In the genomic region with DNA sequence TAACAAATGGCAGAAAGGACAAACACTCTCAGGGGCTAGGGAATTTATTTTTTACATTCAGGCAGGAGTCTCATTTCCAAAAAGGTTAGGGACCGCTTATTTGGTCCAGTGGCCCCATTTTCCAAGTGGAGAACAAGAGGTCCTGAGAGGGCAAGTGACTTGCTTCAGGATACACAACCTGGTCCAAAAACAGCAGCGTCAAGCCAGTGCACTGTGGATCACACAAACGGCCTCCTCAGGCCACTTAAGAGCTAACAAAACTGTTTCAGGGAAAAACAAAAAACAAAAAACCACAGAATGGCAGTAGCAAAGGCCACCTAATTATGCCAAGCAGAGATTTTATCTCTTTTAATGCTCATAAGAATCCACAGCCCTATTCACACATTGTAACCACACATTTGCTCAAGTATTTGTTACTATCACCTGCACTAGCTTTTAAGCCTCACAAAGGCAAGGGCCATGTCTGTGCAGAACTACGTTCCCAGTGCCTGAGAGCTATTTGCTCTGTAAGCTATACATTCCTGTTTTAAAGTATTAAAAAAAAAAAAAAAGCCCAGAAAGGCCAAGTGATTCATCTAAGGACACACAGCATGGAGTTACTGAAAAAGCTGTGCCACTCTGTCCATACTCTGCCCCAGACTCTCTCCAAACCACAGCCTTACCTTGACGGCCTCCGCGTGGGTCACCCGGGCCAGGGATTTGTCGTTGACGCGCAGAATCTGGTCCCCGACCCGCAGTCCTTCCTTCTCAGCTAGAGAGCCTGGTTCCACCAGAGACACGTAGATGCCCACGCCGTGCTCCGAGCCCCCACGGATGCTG, we compare ENCODE assay signal across 9 cellular contexts. TPM values are rescaled to one million over a fixed set of nuclear protein-coding genes. Genes with fewer than 3 reads are reported as not detected.
DNase-seq lines count a peak whose midpoint lies in the region; ATAC-seq and TF ChIP-seq lines count a peak whose summit lies in the region.
"Had no signal": no experiment of that assay in that cellular context is flagged by ENCODE, and none has a peak within 500 bp of the region (broad histone marks: within the 10 kb centered on the region; RNA-seq: fewer than 3 reads in every experiment).

No MANE protein-coding gene starts in this region.

- H2AFZ ChIP-seq in mammary epithelial cell (ENCODE audit: low read depth, low read length), result no peak overlapping the region

- 73% methylated on average over 18 of the region's 18 CpGs for WGBS in HUES64
- WGBS in mammary epithelial cell (ENCODE audit: low coverage, missing lambda C conversion rate), result 68% methylated on average over 11 of the region's 18 CpGs

- H3K27me3 Mint-ChIP-seq in nephron (ENCODE audit: low read depth), result peaks cover 33% of the 10 kb centered on the region

- no peaks in the 10 kb centered on the region for H4K20me1 ChIP-seq in mammary epithelial cell (ENCODE audit: insufficient read depth, low read length)

- no peak for ATAC-seq in GM21576 (IDR thresholded peaks at IDR 0.05; ENCODE audit: unreplicated experiment)

- CTCF ChIA-PET in mammary epithelial cell (lab: Charles Lee; ENCODE audit: low non-redundant PET), result no interaction called here

- H3K4me3 ChIP-seq in AG09309 (ENCODE audit: control insufficient read depth, low read depth, low read length) (peak overlapping the region; percentile 93), HUES64 (ENCODE audit: low read length) (peak overlapping the region; percentile 83), mammary epithelial cell (replicated peaks in 1 of 3; ENCODE audit: insufficient read depth in 1 of 3, low read depth in 2 of 3, low read length in 3 of 3) (peak overlapping the region; percentile 62 to 79 (median 67))

- H3K4me3 Mint-ChIP-seq in nephron, result peak overlapping the region; percentile 69 to 80 (median 73)

- peak overlapping the region; percentile 5 to 83 (median 72) for H3K27ac Mint-ChIP-seq in nephron

- intact Hi-C loops in mammary epithelial cell (cut with micrococcal nuclease), result loop anchor here (2.0 to 10.0 kb wide), 2 partner anchors 49 to 399 kb away; no protein-coding TSS in a partner anchor

- dilution Hi-C loops in mammary epithelial cell (cut with HindIII; ENCODE audit: low sequenced_read_pairs), result no loop called here

- H3K4me2 ChIP-seq in mammary epithelial cell (ENCODE audit: insufficient read depth, low read depth, low read length), result peak overlapping the region; percentile 87

- peaks cover 40% of the 10 kb centered on the region for H3K4me1 Mint-ChIP-seq in nephron

- H3K36me3 ChIP-seq in HUES64 (ENCODE audit: insufficient read depth, low read length) (no peaks in the 10 kb centered on the region), mammary epithelial cell (ENCODE audit: insufficient read depth, low read length) (no peaks in the 10 kb centered on the region)

- peaks cover 27% of the 10 kb centered on the region for H3K27me3 ChIP-seq in HUES64 (ENCODE audit: insufficient read depth, low read length)
- H3K27me3 ChIP-seq in mammary epithelial cell (ENCODE audit: insufficient read depth, low read length), result no peaks in the 10 kb centered on the region

- H3K36me3 Mint-ChIP-seq in nephron (ENCODE audit: low read depth), result no peaks in the 10 kb centered on the region

- H3K79me2 ChIP-seq in mammary epithelial cell (ENCODE audit: insufficient read depth, low read length), result no peaks in the 10 kb centered on the region

- no peaks in the 10 kb centered on the region for H3K9me3 Mint-ChIP-seq in nephron

- no peaks in the 10 kb centered on the region for H3K9me3 ChIP-seq in HUES64 (ENCODE audit: insufficient read depth, low read depth, low read length)
- no peaks in the 10 kb centered on the region for H3K9me3 ChIP-seq in mammary epithelial cell (replicated peaks; ENCODE audit: insufficient read depth, low read length)

- no TSS peak for BruUV-seq in mammary epithelial cell (replicated peaks; lab: Mats Ljungman, UMichigan)

- H3K4me1 ChIP-seq in HUES64 (ENCODE audit: insufficient read depth, low read length) (peaks cover 49% of the 10 kb centered on the region), mammary epithelial cell (ENCODE audit: insufficient read depth, low read length) (peaks cover 32% of the 10 kb centered on the region)

- in situ Hi-C loops in mammary epithelial cell (cut with MboI; ENCODE audit: low sequenced_read_pairs in 2 of 2), result no loop called here

- no peak overlapping the region for H3K27ac ChIP-seq in HUES64 (ENCODE audit: low read depth, low read length)
- no peak overlapping the region for H3K27ac ChIP-seq in mammary epithelial cell (ENCODE audit: insufficient read depth, low read depth, low read length)

- no peak for DNase-seq in AG09309 (ENCODE audit: low read depth)
- no peak for DNase-seq in mammary epithelial cell
- no peak for DNase-seq in hepatic stellate cell (ENCODE audit: low spot score)
- DNase-seq in stimulated activated naive CD4-positive, alpha-beta T cell (lab: John Stamatoyannopoulos, UW), result no peak
- no peak for DNase-seq in NCI-H2081 treated with DMSO at 0.1 percent for 48 hours (lab: John Stamatoyannopoulos, UW)
- DNase-seq: NCI-H1436 had no signal

- H3K9ac ChIP-seq in HUES64 (ENCODE audit: low read depth, low read length) (no peak overlapping the region), mammary epithelial cell (ENCODE audit: insufficient read depth, low read length) (no peak overlapping the region)

- no peak for TF ChIP-seq CTCF in AG09309 (IDR thresholded peaks at IDR 0.05; ENCODE audit: control insufficient read depth, insufficient read depth, low read depth, low read length, missing control alignments)
- no peak for TF ChIP-seq CTCF in mammary epithelial cell (conservative IDR thresholded peaks at IDR 0.05 in 1 of 2, IDR thresholded peaks at IDR 0.05 in 1 of 2; ENCODE audit: extremely low read depth in 1 of 2, insufficient read depth in 1 of 2, low read depth in 1 of 2, low read length in 2 of 2)
- no peak for TF ChIP-seq CTCF in nephron (IDR thresholded peaks at IDR 0.05; ENCODE audit: unreplicated experiment in 3 of 3)

RNA-seq across cellular contexts. Expression of gene WHRN, which starts 1.5 kb away (rescaled TPM):
- 3.6 TPM for polyA plus RNA-seq in HUES64 (2013, experiment 1 of 2)
- polyA plus RNA-seq in HUES64 (2013, experiment 2 of 2), result 5.5 TPM
- 1 to 10 TPM; 3.2 to 9.7 TPM for total RNA-seq in mammary epithelial cell
- 1.9 TPM for polyA plus RNA-seq in mammary epithelial cell
- polyA minus RNA-seq in mammary epithelial cell, result 5.3 TPM
